Comparison of ENCODE assay signal across 10 cellular contexts in the genomic region with DNA sequence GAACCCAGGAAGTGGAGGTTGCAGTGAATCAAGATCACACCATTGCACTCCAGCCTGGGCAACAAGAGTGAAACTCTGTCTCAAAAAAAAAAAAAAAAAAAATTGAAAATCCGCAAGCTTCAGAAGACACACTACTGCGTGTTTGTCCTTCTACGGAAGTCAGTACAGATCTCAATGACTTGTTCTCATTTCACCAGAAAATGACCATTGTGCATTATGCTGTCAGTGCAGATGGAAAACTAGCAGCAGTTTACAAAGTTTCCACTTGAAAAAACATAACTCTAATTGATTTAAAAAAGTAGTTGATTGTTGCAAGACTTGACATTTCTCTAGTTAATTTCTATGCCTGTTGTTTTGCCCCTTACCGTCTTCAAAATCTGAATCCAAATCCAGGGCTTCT.
"Had no signal": no experiment of that assay in that cellular context is flagged by ENCODE, and none has a peak within 500 bp of the region (broad histone marks: within the 10 kb centered on the region; RNA-seq: fewer than 3 reads in every experiment).

No MANE protein-coding gene starts in this region.

- FAIRE-seq: H1, H54 had no signal

- DNase-seq: GM23248, H7, H9, HCEC 1CT, HFFc6 had no signal

- H3K9me3 Mint-ChIP-seq: GM23338, HFFc6 had no signal

- H3K9me3 ChIP-seq: HAP-1 had no signal

- H3K4me3 ChIP-seq: GM23248, GM23338, HAP-1 had no signal

- H3K27ac ChIP-seq: GM23248 had no signal

- ATAC-seq: GM23338, HCT116 had no signal

- H2AFZ ChIP-seq: GM23248, GM23338 had no signal

- H3K4me2 ChIP-seq: GM23338 had no signal

- H3K4me3 Mint-ChIP-seq: GM23338, H9, HFFc6 had no signal

- H3K27ac Mint-ChIP-seq: GM23338, H9, HFFc6 had no signal

- H3K9ac ChIP-seq: GM23248 had no signal
